In genomic region chrX:100368167-100368566, GRCh38 we compare ENCODE assay signal across 8 cellular contexts. TPM values are rescaled to one million over a fixed set of nuclear protein-coding genes. Genes with fewer than 3 reads are reported as not detected.
A peak's percentile ranks its signal among the peaks of the same experiment; 100 is the strongest.
DNase-seq lines count a peak whose midpoint lies in the region; ATAC-seq, FAIRE-seq and TF ChIP-seq lines count a peak whose summit lies in the region.

No MANE protein-coding gene starts in this region.

- H3K9ac ChIP-seq in mesenchymal stem cell (ENCODE audit: low read length), result no peak overlapping the region

- H3K9me3 ChIP-seq in mesenchymal stem cell (ENCODE audit: control insufficient read depth, low read length), result no peaks in the 10 kb centered on the region

- no peak overlapping the region for H3K27ac Mint-ChIP-seq in WTC11

- H3K27me3 Mint-ChIP-seq in WTC11 (ENCODE audit: low read depth), result no peaks in the 10 kb centered on the region

- CTCF ChIA-PET in WTC11 (lab: Charles Lee), result interaction anchor here (0.6 to 1.8 kb wide), 23 partner anchors 8 to 317 kb away, joined by 3 to 53 read pairs (median 5); partner anchors contain the start of gene PCDH19

- H3K4me2 ChIP-seq in mesenchymal stem cell (ENCODE audit: low read length, poor library complexity, severe bottlenecking), result no peak overlapping the region

- no peaks in the 10 kb centered on the region for H3K36me3 ChIP-seq in mesenchymal stem cell (ENCODE audit: control insufficient read depth in 1 of 2, insufficient read depth in 2 of 2, low read depth in 1 of 2, low read length in 2 of 2)

- no peaks in the 10 kb centered on the region for H3K36me3 Mint-ChIP-seq in WTC11

- no peaks in the 10 kb centered on the region for H3K9me3 Mint-ChIP-seq in WTC11

- no peak overlapping the region for H3K18ac ChIP-seq in mesenchymal stem cell (ENCODE audit: low read depth in 1 of 2, low read length in 2 of 2)

- no peak overlapping the region for H3K23ac ChIP-seq in mesenchymal stem cell (ENCODE audit: low read length in 2 of 2)

- no peak overlapping the region for H2AFZ ChIP-seq in mesenchymal stem cell (ENCODE audit: low read depth, low read length)

- TF ChIP-seq CTCF in GM10266 (IDR thresholded peaks at IDR 0.05; ENCODE audit: control insufficient read depth, insufficient read depth, low read depth, missing control alignments) (peak; percentile 35), WTC11 (IDR thresholded peaks at IDR 0.05) (peak; percentile 33; the same call in 1 of the 2 replicates)

- H3K14ac ChIP-seq in mesenchymal stem cell (ENCODE audit: low read length in 2 of 2), result no peak overlapping the region

- H3K4ac ChIP-seq in mesenchymal stem cell (ENCODE audit: low read depth in 1 of 2, low read length in 2 of 2), result no peak overlapping the region

- H3K4me1 Mint-ChIP-seq in WTC11, result peaks cover 4% of the 10 kb centered on the region

- POLR2A ChIA-PET in WTC11 (lab: Charles Lee), result interaction anchor here (1.1 kb wide), 1 partner anchor 45 kb away, joined by 5 read pairs; no protein-coding TSS in a partner anchor

- H4K91ac ChIP-seq in mesenchymal stem cell (ENCODE audit: low read length), result no peak overlapping the region

- no peak overlapping the region for H3K4me3 ChIP-seq in mesenchymal stem cell (ENCODE audit: insufficient read depth in 1 of 2, low read depth in 1 of 2, low read length in 2 of 2)

- no peak overlapping the region for H2BK5ac ChIP-seq in mesenchymal stem cell (ENCODE audit: low read depth, low read length, poor library complexity, severe bottlenecking)

- no peak overlapping the region for H3K27ac ChIP-seq in mesenchymal stem cell (ENCODE audit: low read length, poor library complexity, severe bottlenecking)

- peaks cover 0 to 43% of the 10 kb centered on the region in 2 experiments for H3K27me3 ChIP-seq in mesenchymal stem cell (ENCODE audit: control insufficient read depth in 1 of 2, insufficient read depth in 1 of 2, low read length in 2 of 2)

- peak; percentile 55 for ATAC-seq in HG02852 (IDR thresholded peaks at IDR 0.05; ENCODE audit: unreplicated experiment)
- peak; percentile 90 for ATAC-seq in WTC11
- ATAC-seq in HG03469 (IDR thresholded peaks at IDR 0.05; ENCODE audit: unreplicated experiment), result no peak

- H4K8ac ChIP-seq in mesenchymal stem cell (ENCODE audit: low read length), result no peak overlapping the region

- no peak overlapping the region for H2BK12ac ChIP-seq in mesenchymal stem cell (ENCODE audit: low read length in 2 of 2)

- TF ChIP-seq POLR2A in GM12892 (IDR thresholded peaks at IDR 0.05; ENCODE audit: low read depth, low read length), result no peak

- DNase-seq in GM10266 (ENCODE audit: extremely low spot score) (peak; percentile 2), WTC11 (ENCODE audit: low spot score) (peak; percentile 29), mesenchymal stem cell (peak; percentile 0), GM12892 (ENCODE audit: insufficient read length) (no peak), cerebellum (ENCODE audit: low spot score) (no peak), posterior vena cava (ENCODE audit: low spot score) (no peak)

- no peak overlapping the region for H3K4me3 Mint-ChIP-seq in WTC11

- H2AK5ac ChIP-seq in mesenchymal stem cell (ENCODE audit: low read length, severe bottlenecking), result no peak overlapping the region

- H3K79me1 ChIP-seq in mesenchymal stem cell (replicated peaks; ENCODE audit: low read length, poor library complexity, severe bottlenecking), result no peaks in the 10 kb centered on the region

- H2BK15ac ChIP-seq in mesenchymal stem cell (ENCODE audit: low read depth, poor library complexity, severe bottlenecking), result no peak overlapping the region

- no peak for FAIRE-seq in GM12892 (lab: Jason Lieb, UNC)

- intact Hi-C loops in posterior vena cava (cut with DNase I), result no loop called here

- no peak overlapping the region for H2BK120ac ChIP-seq in mesenchymal stem cell (ENCODE audit: low read depth, low read length)

- no peaks in the 10 kb centered on the region for H3K4me1 ChIP-seq in mesenchymal stem cell (ENCODE audit: control insufficient read depth, insufficient read depth, low read depth, low read length)

TF ChIP-seq in WTC11, 78 proteins besides CTCF, POLR2A, EP300 and RAD21:
- TF ChIP-seq CREB1 (CRISPR knock-in tag; IDR thresholded peaks at IDR 0.05), result no peak
- TF ChIP-seq, protein P1, sequence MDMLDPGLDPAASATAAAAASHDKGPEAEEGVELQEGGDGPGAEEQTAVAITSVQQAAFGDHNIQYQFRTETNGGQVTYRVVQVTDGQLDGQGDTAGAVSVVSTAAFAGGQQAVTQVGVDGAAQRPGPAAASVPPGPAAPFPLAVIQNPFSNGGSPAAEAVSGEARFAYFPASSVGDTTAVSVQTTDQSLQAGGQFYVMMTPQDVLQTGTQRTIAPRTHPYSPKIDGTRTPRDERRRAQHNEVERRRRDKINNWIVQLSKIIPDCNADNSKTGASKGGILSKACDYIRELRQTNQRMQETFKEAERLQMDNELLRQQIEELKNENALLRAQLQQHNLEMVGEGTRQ (CRISPR knock-in tag; IDR thresholded peaks at IDR 0.05), result no peak
- no peak for TF ChIP-seq ZNF317 (CRISPR knock-in tag; IDR thresholded peaks at IDR 0.05; ENCODE audit: borderline replicate concordance, low read depth)

RNA-seq across cellular contexts. Expression of gene PCDH19, which starts 41.9 kb away (rescaled TPM):
- total RNA-seq in WTC11 (2021) (1.5 to 2.1 TPM (median 1.8 TPM) in 3 replicates), cerebellum (17.4 TPM), posterior vena cava (1 to 10 TPM in 1 of 2 donors, under 1 TPM in 1; 0.79 to 1.1 TPM)
- polyA plus RNA-seq in mesenchymal stem cell (2013, experiment 1 of 2), result 0.01 TPM
- polyA plus RNA-seq in mesenchymal stem cell (2013, experiment 2 of 2), result 0.10 TPM
- polyA plus RNA-seq in GM12892 (2012; ENCODE audit: missing spikeins), result 0.02 TPM

Comparison
In these comparisons a context has a peak if more than half of its experiments do, and no peak if none do; other contexts are left out.
1. DNase-seq: peak in GM10266 (single experiment), WTC11 (single experiment) and mesenchymal stem cell (single experiment); none in GM12892 (single experiment), cerebellum (single experiment) and posterior vena cava (single experiment).